Comparison of ENCODE assay signal across 26 cellular contexts in the genomic region with DNA sequence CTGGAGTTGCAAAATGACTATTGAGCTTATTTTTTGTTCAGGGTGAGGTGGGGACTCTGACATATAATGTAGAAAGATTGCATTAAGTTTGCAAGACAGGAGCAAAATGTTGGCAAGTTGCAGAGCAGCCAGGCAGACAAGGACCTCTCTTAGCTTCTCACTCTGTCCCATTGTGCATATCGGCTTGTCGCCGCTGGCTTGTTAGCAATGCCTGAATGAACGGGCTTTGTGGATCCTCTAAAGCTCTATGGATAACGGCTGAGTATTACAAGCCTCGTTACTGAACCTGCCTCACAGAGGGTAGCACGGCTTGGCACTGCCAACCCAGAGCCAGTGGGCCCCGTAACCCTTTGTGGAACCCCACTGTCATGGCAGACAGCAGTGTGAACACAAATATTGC.
"Had no signal": no experiment of that assay in that cellular context is flagged by ENCODE, and none has a peak within 500 bp of the region (broad histone marks: within the 10 kb centered on the region; RNA-seq: fewer than 3 reads in every experiment).

No MANE protein-coding gene starts in this region.

- H2AFZ ChIP-seq: hepatocyte, parathyroid adenoma had no signal

- H3K4me1 Mint-ChIP-seq: activated CD4-positive, alpha-beta T cell treated with anti-CD3 and anti-CD28 coated beads, Interleukin-2, amount 10 ng/mL, durations not matched to agents 24 days and 14 days; activated CD8-positive, alpha-beta memory T cell treated with anti-CD3 and anti-CD28 coated beads, Interleukin-2, amount 10 ng/mL, durations not matched to agents 7 days and 5 days; activated naive CD4-positive, alpha-beta T cell treated with anti-CD3 and anti-CD28 coated beads, Interleukin-2, amount 10 ng/mL, durations not matched to agents 7 days and 5 days; immature natural killer cell; mesothelial cell of epicardium had no signal

- DNase-seq: activated CD4-positive, alpha-beta T cell treated with anti-CD3 and anti-CD28 coated beads, Interleukin-2, amount 10 ng/mL, durations not matched to agents 24 days and 14 days; activated CD8-positive, alpha-beta memory T cell treated with anti-CD3 and anti-CD28 coated beads, Interleukin-2, amount 10 ng/mL, durations not matched to agents 7 days and 5 days; activated CD8-positive, alpha-beta T cell treated with anti-CD3 and anti-CD28 coated beads for 36 hours; activated effector memory CD4-positive, alpha-beta T cell treated with anti-CD3 and anti-CD28 coated beads, Interleukin-2, amount 50 U/mL, for 16 hours; activated naive CD4-positive, alpha-beta T cell treated with anti-CD3 and anti-CD28 coated beads, Interleukin-2, amount 10 ng/mL, durations not matched to agents 7 days and 5 days; activated naive CD8-positive, alpha-beta T cell treated with anti-CD3 and anti-CD28 coated beads, Interleukin-2, amount 50 U/mL, for 24 hours; activated T-cell treated with anti-CD3 and anti-CD28 coated beads for 4 hours; effector CD4-positive, alpha-beta T cell; erythroblast; foreskin fibroblast; immature natural killer cell; lower lobe of right lung; small intestine; stimulated activated CD4-positive, alpha-beta T cell treated with anti-CD3 and anti-CD28 coated beads, Interleukin-15, amount 100 ng/mL, for 24 hours; stimulated activated CD8-positive, alpha-beta memory T cell treated with anti-CD3 and anti-CD28 coated beads, Interleukin-4, amount 100 ng/mL, for 48 hours; stimulated activated naive CD4-positive, alpha-beta T cell; T-helper 17 cell; upper lobe of left lung had no signal

- H3K4me3 Mint-ChIP-seq: activated CD4-positive, alpha-beta T cell treated with anti-CD3 and anti-CD28 coated beads, Interleukin-2, amount 10 ng/mL, durations not matched to agents 24 days and 14 days; activated CD8-positive, alpha-beta memory T cell treated with anti-CD3 and anti-CD28 coated beads, Interleukin-2, amount 10 ng/mL, durations not matched to agents 7 days and 5 days; activated CD8-positive, alpha-beta T cell treated with anti-CD3 and anti-CD28 coated beads for 36 hours; activated naive CD4-positive, alpha-beta T cell treated with anti-CD3 and anti-CD28 coated beads, Interleukin-2, amount 10 ng/mL, durations not matched to agents 7 days and 5 days; activated naive CD8-positive, alpha-beta T cell treated with anti-CD3 and anti-CD28 coated beads, Interleukin-2, amount 50 U/mL, for 24 hours; immature natural killer cell; mesothelial cell of epicardium; natural killer cell treated with Interleukin-12 subunit alpha and Interleukin-12 subunit beta and Interleukin-15 and Interleukin-18, amount 100 ng/mL, for 72 hours; T-helper 17 cell had no signal

- H3K4me2 ChIP-seq: hepatocyte had no signal

- H3K4me1 ChIP-seq: lower lobe of right lung, parathyroid adenoma, upper lobe of left lung had no signal

- H3K27ac ChIP-seq: cardiac muscle cell, hepatocyte, lower lobe of right lung, parathyroid adenoma, thoracic aorta, upper lobe of left lung had no signal

- H3K36me3 Mint-ChIP-seq: activated CD8-positive, alpha-beta memory T cell treated with anti-CD3 and anti-CD28 coated beads, Interleukin-2, amount 10 ng/mL, durations not matched to agents 7 days and 5 days; activated naive CD4-positive, alpha-beta T cell treated with anti-CD3 and anti-CD28 coated beads, Interleukin-2, amount 10 ng/mL, durations not matched to agents 7 days and 5 days; immature natural killer cell; mesothelial cell of epicardium; natural killer cell treated with Interleukin-12 subunit alpha and Interleukin-12 subunit beta and Interleukin-15 and Interleukin-18, amount 100 ng/mL, for 72 hours had no signal

- H3K27me3 ChIP-seq: cardiac muscle cell, upper lobe of left lung had no signal

- H3K27ac Mint-ChIP-seq: activated CD4-positive, alpha-beta T cell treated with anti-CD3 and anti-CD28 coated beads, Interleukin-2, amount 10 ng/mL, durations not matched to agents 24 days and 14 days; activated CD8-positive, alpha-beta memory T cell treated with anti-CD3 and anti-CD28 coated beads, Interleukin-2, amount 10 ng/mL, durations not matched to agents 7 days and 5 days; activated CD8-positive, alpha-beta T cell treated with anti-CD3 and anti-CD28 coated beads for 36 hours; activated naive CD4-positive, alpha-beta T cell treated with anti-CD3 and anti-CD28 coated beads, Interleukin-2, amount 10 ng/mL, durations not matched to agents 7 days and 5 days; activated naive CD8-positive, alpha-beta T cell treated with anti-CD3 and anti-CD28 coated beads, Interleukin-2, amount 50 U/mL, for 24 hours; immature natural killer cell; mesothelial cell of epicardium; natural killer cell treated with Interleukin-12 subunit alpha and Interleukin-12 subunit beta and Interleukin-15 and Interleukin-18, amount 100 ng/mL, for 72 hours; T-helper 17 cell had no signal

- H3K27me3 Mint-ChIP-seq: activated CD4-positive, alpha-beta T cell treated with anti-CD3 and anti-CD28 coated beads, Interleukin-2, amount 10 ng/mL, durations not matched to agents 24 days and 14 days; activated naive CD8-positive, alpha-beta T cell treated with anti-CD3 and anti-CD28 coated beads, Interleukin-2, amount 50 U/mL, for 24 hours had no signal

- H3K4me3 ChIP-seq: cardiac muscle cell, hepatocyte, lower lobe of right lung, thoracic aorta, upper lobe of left lung had no signal

- H3K9me3 Mint-ChIP-seq: activated CD4-positive, alpha-beta T cell treated with anti-CD3 and anti-CD28 coated beads, Interleukin-2, amount 10 ng/mL, durations not matched to agents 24 days and 14 days; activated CD8-positive, alpha-beta T cell treated with anti-CD3 and anti-CD28 coated beads for 36 hours; activated naive CD4-positive, alpha-beta T cell treated with anti-CD3 and anti-CD28 coated beads, Interleukin-2, amount 10 ng/mL, durations not matched to agents 7 days and 5 days; activated naive CD8-positive, alpha-beta T cell treated with anti-CD3 and anti-CD28 coated beads, Interleukin-2, amount 50 U/mL, for 24 hours; immature natural killer cell; mesothelial cell of epicardium; natural killer cell treated with Interleukin-12 subunit alpha and Interleukin-12 subunit beta and Interleukin-15 and Interleukin-18, amount 100 ng/mL, for 72 hours had no signal

- H3K9ac ChIP-seq: parathyroid adenoma had no signal

- H3K79me2 ChIP-seq: hepatocyte, parathyroid adenoma had no signal

- ATAC-seq: activated CD8-positive, alpha-beta memory T cell treated with anti-CD3 and anti-CD28 coated beads, Interleukin-2, amount 10 ng/mL, durations not matched to agents 7 days and 5 days; activated CD8-positive, alpha-beta T cell treated with anti-CD3 and anti-CD28 coated beads for 36 hours; left lobe of liver; lower lobe of right lung; sciatic nerve; T-helper 17 cell had no signal
